15 cellular contexts compared by ENCODE assay signal in the genomic region with DNA sequence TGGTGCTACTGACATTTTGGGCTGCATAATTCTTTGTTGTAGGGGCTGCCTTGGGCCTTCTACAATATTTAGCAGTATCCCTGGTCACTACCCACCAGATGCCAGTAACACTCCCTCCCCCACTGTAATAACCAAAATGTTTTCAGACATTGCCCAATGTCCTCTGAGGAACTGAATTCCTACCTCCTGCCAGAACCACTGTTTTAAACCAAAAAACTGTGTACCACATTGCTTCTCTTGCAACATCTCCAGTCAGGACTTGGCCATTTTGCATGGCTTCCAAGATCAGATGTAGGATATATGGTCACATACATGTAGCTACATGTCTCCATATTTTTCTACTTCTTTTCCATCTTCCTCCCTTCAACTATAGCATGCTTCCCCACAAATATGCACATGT.
"Had no signal": no experiment of that assay in that cellular context is flagged by ENCODE, and none has a peak within 500 bp of the region (broad histone marks: within the 10 kb centered on the region; RNA-seq: fewer than 3 reads in every experiment).

No MANE protein-coding gene starts in this region.

- ATAC-seq: activated CD4-positive, CD25-positive, alpha-beta regulatory T cell treated with anti-CD3 and anti-CD28 coated beads, Interleukin-2, amount 50 U/mL, for 24 hours; heart right ventricle; mucosa of descending colon; natural killer cell treated with Interleukin-12 subunit alpha and Interleukin-12 subunit beta and Interleukin-15 and Interleukin-18, amount 100 ng/mL, for 72 hours; upper lobe of right lung had no signal

- H3K4me1 ChIP-seq: prostate gland had no signal

- H3K4me3 ChIP-seq: heart right ventricle, mucosa of descending colon, prostate gland, sigmoid colon, suprapubic skin, upper lobe of right lung had no signal

- H3K9me3 ChIP-seq: heart right ventricle, mucosa of descending colon, prostate gland, sigmoid colon, suprapubic skin, upper lobe of right lung had no signal

- H3K27me3 ChIP-seq: heart right ventricle, sigmoid colon, suprapubic skin had no signal

- H3K27ac ChIP-seq: heart right ventricle, prostate gland, sigmoid colon, suprapubic skin, upper lobe of right lung had no signal

- H3K36me3 ChIP-seq: heart right ventricle, prostate gland, sigmoid colon, suprapubic skin, upper lobe of right lung had no signal

- DNase-seq: amygdala; cerebellar nuclear complex; endodermal cell; erythroblast; heart right ventricle; mucosa of descending colon; occipital lobe; sigmoid colon; stimulated activated CD4-positive, alpha-beta T cell treated with anti-CD3 and anti-CD28 coated beads, Interleukin-2, amount 100 ng/mL, for 48 hours; stimulated activated naive CD4-positive, alpha-beta T cell treated with Interleukin-2 at 50 U/mL for 16 hours; upper lobe of right lung had no signal
